ENCODE assay signal across 8 cellular contexts in the genomic region with DNA sequence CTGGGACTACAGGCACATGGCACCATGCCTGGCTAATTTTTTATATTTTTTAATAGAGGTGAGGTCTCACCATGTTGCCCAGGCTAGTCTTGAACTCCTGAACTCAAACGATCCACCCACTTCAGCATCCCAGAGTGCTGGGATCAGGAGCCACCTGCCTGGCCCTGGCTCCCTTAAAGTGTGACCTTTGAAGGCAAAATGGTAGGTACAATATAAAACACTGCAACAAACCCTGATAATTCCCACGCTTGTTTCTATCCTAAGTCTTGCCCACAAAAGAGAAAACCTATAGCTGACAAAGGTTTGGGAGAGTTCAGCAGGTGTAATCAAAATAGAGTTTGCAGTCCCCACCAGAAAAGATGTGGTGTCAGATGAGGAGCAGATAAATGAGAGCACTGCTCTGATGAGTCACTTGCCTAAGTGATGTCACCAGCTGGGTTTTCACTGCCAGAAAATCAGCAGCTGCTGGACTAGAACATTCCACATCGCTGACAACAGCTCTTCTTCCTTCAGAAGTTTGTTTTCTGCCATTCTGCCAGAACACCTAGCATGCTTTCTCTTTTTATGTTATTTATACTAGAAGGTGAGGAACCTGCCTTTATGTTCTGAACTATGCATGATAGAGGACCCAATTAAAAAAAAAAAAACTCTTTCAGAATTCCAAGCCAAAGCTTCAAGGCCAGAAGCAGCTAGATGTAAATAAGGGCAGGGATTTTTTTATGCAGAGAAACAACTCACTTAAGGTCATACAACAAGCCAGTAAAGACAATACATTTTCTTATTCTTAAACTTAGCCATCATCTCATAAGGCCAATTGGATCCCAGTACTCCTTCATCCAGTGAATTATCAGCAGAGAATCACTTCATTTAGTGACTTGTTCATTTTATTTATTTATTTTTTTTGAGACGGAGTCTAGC. TPM values are rescaled to one million over a fixed set of nuclear protein-coding genes. Genes with fewer than 3 reads are reported as not detected.
DNase-seq lines count a peak whose midpoint lies in the region; ATAC-seq and TF ChIP-seq lines count a peak whose summit lies in the region.

No MANE protein-coding gene starts in this region.

- H3K4me3 ChIP-seq in Loucy (ENCODE audit: low read length, poor library complexity, severe bottlenecking): no peak overlapping the region
- H3K4me3 ChIP-seq in brain microvascular endothelial cell (ENCODE audit: low read depth, low read length): no peak overlapping the region
- no peak overlapping the region for H3K4me3 ChIP-seq in mesodermal cell (ENCODE audit: extremely low read depth, insufficient read depth, low read length, poor library complexity, severe bottlenecking)
- no peak overlapping the region for H3K4me3 ChIP-seq in ascending aorta

- H3F3A ChIP-seq in Loucy (ENCODE audit: low read depth): no peaks in the 10 kb centered on the region

- no peak overlapping the region for H3K9ac ChIP-seq in Loucy (ENCODE audit: low read depth, low read length, poor library complexity, severe bottlenecking)

- H3K9me2 ChIP-seq in Loucy (replicated peaks; ENCODE audit: low read depth, low read length): no peaks in the 10 kb centered on the region

- peak overlapping the region; percentile 15 for H3K27ac ChIP-seq in brain microvascular endothelial cell
- peak overlapping the region; percentile 58 for H3K27ac ChIP-seq in mesodermal cell (ENCODE audit: low read depth, low read length, severe bottlenecking)
- H3K27ac ChIP-seq in ascending aorta: no peak overlapping the region

- TF ChIP-seq CTCF in Loucy (conservative IDR thresholded peaks at IDR 0.05; ENCODE audit: low read length) (no peak), brain microvascular endothelial cell (IDR thresholded peaks at IDR 0.05; ENCODE audit: low read depth, low read length, missing control alignments) (no peak), ascending aorta (IDR thresholded peaks at IDR 0.05) (no peak)

- H3K4me2 ChIP-seq in Loucy (ENCODE audit: low read depth, low read length, poor library complexity, severe bottlenecking): no peak overlapping the region

- intact Hi-C loops in ascending aorta (cut with DNase I): no loop called here

- in situ Hi-C loops in Caki2 (cut with HindIII; ENCODE audit: low pct_unique_long_range_greater_than_20kb, low sequenced_read_pairs) (no loop called here), brain microvascular endothelial cell (cut with HindIII; ENCODE audit: low pct_ligation_motif_present, low sequenced_read_pairs) (no loop called here)

- DNase-seq in Caki2 (ENCODE audit: low read depth) (peak; percentile 54), brain microvascular endothelial cell (peak; percentile 95), NCI-H1436 treated with DMSO at 0.1 percent for 48 hours (lab: John Stamatoyannopoulos, UW) (no peak), SK-N-DZ (ENCODE audit: low spot score) (no peak), ascending aorta (ENCODE audit: low spot score in 2 of 2) (no peak)

- H4K20me1 ChIP-seq in Loucy (ENCODE audit: insufficient read depth, low read length, poor library complexity, severe bottlenecking): no peaks in the 10 kb centered on the region

- H3K36me3 ChIP-seq in Loucy (ENCODE audit: insufficient read depth, low read length) (no peaks in the 10 kb centered on the region), brain microvascular endothelial cell (replicated peaks) (no peaks in the 10 kb centered on the region), mesodermal cell (ENCODE audit: control insufficient read depth, insufficient read depth, low read length) (no peaks in the 10 kb centered on the region), ascending aorta (no peaks in the 10 kb centered on the region)

- H3K9me3 ChIP-seq in Loucy (ENCODE audit: insufficient read depth, low read depth, low read length) (no peaks in the 10 kb centered on the region), mesodermal cell (ENCODE audit: control insufficient read depth, low read length) (peaks cover under 1% of the 10 kb centered on the region), ascending aorta (no peaks in the 10 kb centered on the region)

- H3K27me3 ChIP-seq in Loucy (ENCODE audit: insufficient read depth, low read length, poor library complexity, severe bottlenecking): no peaks in the 10 kb centered on the region
- no peaks in the 10 kb centered on the region for H3K27me3 ChIP-seq in brain microvascular endothelial cell (replicated peaks)
- H3K27me3 ChIP-seq in ascending aorta: no peaks in the 10 kb centered on the region

- 0 out of 2 replicates have a peak overlapping the region, but pooled peaks have one; percentile 41 for H2AFZ ChIP-seq in Loucy (ENCODE audit: low read length)

- H3K4me1 ChIP-seq in Loucy (ENCODE audit: insufficient read depth, low read length, poor library complexity, severe bottlenecking): no peaks in the 10 kb centered on the region
- peaks cover 13% of the 10 kb centered on the region for H3K4me1 ChIP-seq in mesodermal cell (ENCODE audit: control insufficient read depth, insufficient read depth, low read length, poor library complexity, severe bottlenecking)
- no peaks in the 10 kb centered on the region for H3K4me1 ChIP-seq in ascending aorta

- 63 to 100% methylated on average over 1 of the region's 4 CpGs for WGBS in mesodermal cell (ENCODE audit: insufficient coverage in 2 of 2), 2 experiments

- ATAC-seq in HG02852 (IDR thresholded peaks at IDR 0.05; ENCODE audit: unreplicated experiment): no peak

- no peaks in the 10 kb centered on the region for H3K79me2 ChIP-seq in Loucy (ENCODE audit: insufficient read depth, low read length)

RNA-seq across cellular contexts. Expression of a gene that starts 18.0 kb away (rescaled TPM):
- total RNA-seq in Caki2 (2014; rRNA removed; shearing (Covaris generic); ENCODE audit: low replicate concordance): 11.6 and 15.9 TPM in 2 replicates
- 13.7 TPM for polyA plus RNA-seq in mesodermal cell (2013, experiment 1 of 2)
- polyA plus RNA-seq in mesodermal cell (2013, experiment 2 of 2): 13.7 TPM
- 14.0 and 15.5 TPM in 2 replicates for polyA plus RNA-seq in SK-N-DZ (2014; cell fraction: cytosol; rRNA removed)
- polyA plus RNA-seq in SK-N-DZ (2014; cell fraction: nucleus; rRNA removed): 9.3 and 13.7 TPM in 2 replicates
- total RNA-seq in ascending aorta: 19.1 TPM

RNA-seq across cellular contexts. Expression of a gene that starts 19.4 kb away (rescaled TPM):
- 468 and 657 TPM in 2 replicates for total RNA-seq in Caki2 (2014; rRNA removed; shearing (Covaris generic); ENCODE audit: low replicate concordance)
- 206 TPM for polyA plus RNA-seq in mesodermal cell (2013, experiment 1 of 2)
- 224 TPM for polyA plus RNA-seq in mesodermal cell (2013, experiment 2 of 2)
- 368 and 471 TPM in 2 replicates for polyA plus RNA-seq in SK-N-DZ (2014; cell fraction: cytosol; rRNA removed)
- polyA plus RNA-seq in SK-N-DZ (2014; cell fraction: nucleus; rRNA removed): 232 and 248 TPM in 2 replicates
- total RNA-seq in ascending aorta: 128 TPM

Comparison
In these comparisons a context has a peak if more than half of its experiments do, and no peak if none do; other contexts are left out.
1. DNase-seq: peak in Caki2 (single experiment) and brain microvascular endothelial cell (single experiment); none in NCI-H1436 treated with DMSO at 0.1 percent for 48 hours (single experiment), SK-N-DZ (single experiment) and ascending aorta (0 of 2).
2. H3K27ac ChIP-seq: peak in brain microvascular endothelial cell (single experiment) and mesodermal cell (single experiment); none in ascending aorta (0 of 2).